Comparison of ENCODE assay signal across 8 cellular contexts in the genomic region with DNA sequence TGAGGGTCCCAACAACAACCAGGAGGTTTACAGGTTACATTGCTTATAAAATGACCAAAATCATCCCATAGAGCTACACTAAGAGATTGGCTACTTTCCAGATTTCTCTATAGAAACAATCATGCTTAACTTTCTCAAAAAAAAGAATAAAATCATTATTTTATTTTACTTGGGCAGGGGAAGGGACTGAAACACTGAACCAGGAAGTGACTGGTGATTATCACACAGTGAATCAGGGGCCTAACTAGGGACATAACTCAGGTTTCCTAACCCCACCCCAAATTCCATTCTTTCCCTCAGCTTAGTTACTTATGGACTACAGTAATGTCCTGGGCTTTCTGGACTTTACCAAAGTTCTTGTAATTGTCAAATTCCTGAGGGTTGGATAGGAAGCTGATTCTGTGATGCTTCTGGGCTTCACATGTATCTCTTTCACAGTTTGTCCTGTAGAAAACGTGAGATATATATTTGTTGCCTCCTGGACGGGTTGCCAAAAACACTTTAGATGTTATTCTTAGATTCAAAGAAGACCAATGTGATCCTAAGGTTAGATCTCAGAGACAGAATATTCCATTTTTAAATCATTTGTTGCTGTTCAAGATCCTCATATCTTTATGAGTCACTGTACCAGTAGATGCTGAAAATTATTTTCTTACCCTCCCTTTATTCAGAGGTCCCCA. TPM values are rescaled to one million over a fixed set of nuclear protein-coding genes. Genes with fewer than 3 reads are reported as not detected.
DNase-seq lines count a peak whose midpoint lies in the region; ATAC-seq, FAIRE-seq and TF ChIP-seq lines count a peak whose summit lies in the region.
"Not testable (repeated sequence)": the region's sequence is repeated elsewhere in the genome, so short reads cannot be mapped to it uniquely, and the experiment has no call there.

No MANE protein-coding gene starts in this region.

- not testable (repeated sequence) for H3K56ac ChIP-seq in mesendoderm (ENCODE audit: low read length)

- CTCF ChIA-PET in activated B cell treated with CpG ODN at 0.5 μM for 24 hours (lab: Charles Lee); K562 (lab: Yijun Ruan, JAX; ENCODE audit: low intra/inter-chr PET ratio): not testable (repeated sequence)

- H3K4me3 ChIP-seq in ACC112 (ENCODE audit: low read depth, low read length) = 0 out of 2 replicates have a peak overlapping the region, but pooled peaks have one; percentile 21
- H3K4me3 ChIP-seq in NB4 (ENCODE audit: low read depth, low read length); K562; fibroblast of the aortic adventitia (ENCODE audit: low read depth, low read length); mesendoderm (ENCODE audit: low read length); skeletal muscle tissue (ENCODE audit: low read length in 3 of 3): not testable (repeated sequence)

- not testable (repeated sequence) for TF ChIP-seq RAD21 in K562 (CRISPR knock-in tag; conservative IDR thresholded peaks at IDR 0.05 in 1 of 2, IDR thresholded peaks at IDR 0.05 in 1 of 2)

- H3K36me3 ChIP-seq in ACC112 (ENCODE audit: insufficient read depth, low read length); K562 (ENCODE audit: control insufficient read depth, insufficient read depth, low read length); mesendoderm (ENCODE audit: control insufficient read depth, insufficient read depth, low read length); skeletal muscle tissue (ENCODE audit: control insufficient read depth in 3 of 3, insufficient read depth in 3 of 3, low read length in 3 of 3): not testable (repeated sequence)

- H3K4ac ChIP-seq in mesendoderm (ENCODE audit: low read depth, low read length) = not testable (repeated sequence)

- not testable (repeated sequence) for BruUV-seq in K562 (replicated peaks; lab: Mats Ljungman, UMichigan)

- peaks cover 15% of the 10 kb centered on the region for H3K4me1 ChIP-seq in ACC112 (ENCODE audit: control insufficient read depth, insufficient read depth, low read length, unreplicated experiment)
- not testable (repeated sequence) for H3K4me1 ChIP-seq in K562 (replicated peaks in 1 of 2; ENCODE audit: control insufficient read depth in 2 of 2, insufficient read depth in 2 of 2, low read length in 2 of 2); mesendoderm (ENCODE audit: control insufficient read depth, low read depth, low read length); skeletal muscle tissue (ENCODE audit: control insufficient read depth in 3 of 3, insufficient read depth in 3 of 3, low read length in 3 of 3)

- in situ Hi-C loops in K562 (cut with MboI) = not testable (repeated sequence)

- TF ChIP-seq EP300 in K562 (IDR thresholded peaks at IDR 0.05; ENCODE audit: low read length) = not testable (repeated sequence)

- DNase-seq in NB4 (ENCODE audit: low read depth) (peak; percentile 14), fibroblast of the aortic adventitia (ENCODE audit: low read depth) (peak; percentile 66), mesendoderm (peak; percentile 25)
- not testable (repeated sequence) for DNase-seq in activated B cell treated with CpG ODN at 0.5 μM for 24 hours; K562 (ENCODE audit: extremely low read depth in 1 of 4, low spot score in 3 of 4)

- not testable (repeated sequence) for H3K79me1 ChIP-seq in mesendoderm (ENCODE audit: low read length)

- H2BK5ac ChIP-seq in mesendoderm (ENCODE audit: low read length) = not testable (repeated sequence)

- not testable (repeated sequence) for H3K9me3 Mint-ChIP-seq in activated B cell treated with CpG ODN at 0.5 μM for 24 hours

- H2AK5ac ChIP-seq in mesendoderm (ENCODE audit: low read length) = not testable (repeated sequence)

- H3K9me1 ChIP-seq in K562 (ENCODE audit: control insufficient read depth, insufficient read depth, low read length) = not testable (repeated sequence)

- H2BK15ac ChIP-seq in mesendoderm (replicated peaks; ENCODE audit: low read depth) = not testable (repeated sequence)

- H3K4me2 ChIP-seq in K562 (ENCODE audit: insufficient read depth, low read length); mesendoderm (ENCODE audit: low read length): not testable (repeated sequence)

- FAIRE-seq in K562 (lab: Jason Lieb, UNC) = not testable (repeated sequence)

- H3K4me3 Mint-ChIP-seq in activated B cell treated with CpG ODN at 0.5 μM for 24 hours = not testable (repeated sequence)

- ATAC-seq in GM21447 (IDR thresholded peaks at IDR 0.05; ENCODE audit: unreplicated experiment) = peak; percentile 10
- peak; percentile 49 for ATAC-seq in activated B cell treated with CpG ODN at 0.5 μM for 24 hours (ENCODE audit: low read depth)
- peak; percentile 31 for ATAC-seq in K562

- not testable (repeated sequence) for TF ChIP-seq POLR2A in NB4 (IDR thresholded peaks at IDR 0.05; ENCODE audit: extremely low read depth, insufficient read length); K562 (conservative IDR thresholded peaks at IDR 0.05)

- H3K27ac ChIP-seq in ACC112 (ENCODE audit: low read depth, low read length) (peak overlapping the region; percentile 96), skeletal muscle tissue (ENCODE audit: low read depth, low read length) (peak overlapping the region; percentile 40)
- H3K27ac ChIP-seq in K562 (ENCODE audit: extremely low read depth, low read depth, low read length); mesendoderm (ENCODE audit: low read depth, low read length): not testable (repeated sequence)

- intact Hi-C loops in activated B cell treated with CpG ODN at 0.5 μM for 24 hours (cut with micrococcal nuclease); K562 (cut with micrococcal nuclease): not testable (repeated sequence)

- not testable (repeated sequence) for H3K27me3 Mint-ChIP-seq in activated B cell treated with CpG ODN at 0.5 μM for 24 hours

- H4K5ac ChIP-seq in mesendoderm (ENCODE audit: low read length) = not testable (repeated sequence)

- not testable (repeated sequence) for H3K27me3 ChIP-seq in ACC112 (ENCODE audit: insufficient read depth, low read length); K562 (ENCODE audit: control insufficient read depth in 2 of 2, insufficient read depth in 2 of 2, low read length in 2 of 2); mesendoderm (ENCODE audit: insufficient read depth, low read length, poor library complexity); skeletal muscle tissue (ENCODE audit: control insufficient read depth in 3 of 3, insufficient read depth in 3 of 3, low read length in 3 of 3)

- H2BK120ac ChIP-seq in mesendoderm (ENCODE audit: low read depth, low read length) = not testable (repeated sequence)

- not testable (repeated sequence) for H2AFZ ChIP-seq in ACC112 (ENCODE audit: low read length, unreplicated experiment); K562 (ENCODE audit: low read depth, low read length)

- not testable (repeated sequence) for H3K18ac ChIP-seq in mesendoderm (ENCODE audit: low read length)

- not testable (repeated sequence) for TF ChIP-seq CTCF in NB4 (IDR thresholded peaks at IDR 0.05; ENCODE audit: low read depth, low read length); activated B cell treated with CpG ODN at 0.5 μM for 24 hours (IDR thresholded peaks at IDR 0.05); K562 (IDR thresholded peaks at IDR 0.05 in 2 of 3, conservative IDR thresholded peaks at IDR 0.05 in 1 of 3; ENCODE audit: insufficient read depth in 2 of 3, low read depth in 1 of 3, low read length in 3 of 3); fibroblast of the aortic adventitia (IDR thresholded peaks at IDR 0.05; ENCODE audit: insufficient read depth, low read length)

- H3K79me2 ChIP-seq in ACC112 (ENCODE audit: control insufficient read depth, insufficient read depth, low read length, unreplicated experiment); K562 (ENCODE audit: control insufficient read depth, insufficient read depth, low read length); mesendoderm (ENCODE audit: control insufficient read depth, insufficient read depth, low read length): not testable (repeated sequence)

- not testable (repeated sequence) for H4K8ac ChIP-seq in mesendoderm (ENCODE audit: low read depth, low read length)

- H3K9ac ChIP-seq in K562 (ENCODE audit: insufficient read depth in 1 of 2, low read depth in 2 of 2, low read length in 2 of 2); mesendoderm (ENCODE audit: low read length); skeletal muscle tissue (ENCODE audit: low read depth in 1 of 3, low read length in 3 of 3): not testable (repeated sequence)

- POLR2A ChIA-PET in activated B cell treated with CpG ODN at 0.5 μM for 24 hours (lab: Charles Lee); K562 (lab: Yijun Ruan, JAX): not testable (repeated sequence)

- not testable (repeated sequence) for H3K9me3 ChIP-seq in K562 (replicated peaks; ENCODE audit: control insufficient read depth, insufficient read depth, low read depth, low read length); skeletal muscle tissue (ENCODE audit: control insufficient read depth in 3 of 3, low read length in 3 of 3)

- 41% methylated on average over 2 of the region's 2 CpGs for WGBS in K562 (ENCODE audit: insufficient coverage, low coverage, missing lambda C conversion rate)
- WGBS in mesendoderm (ENCODE audit: extremely low coverage, insufficient coverage, low lambda C conversion rate) = no CpG with 5 or more reads among the region's 2 CpGs

- not testable (repeated sequence) for H3K4me1 Mint-ChIP-seq in activated B cell treated with CpG ODN at 0.5 μM for 24 hours

- not testable (repeated sequence) for H3K23ac ChIP-seq in mesendoderm (ENCODE audit: low read length)

- not testable (repeated sequence) for H3K36me3 Mint-ChIP-seq in activated B cell treated with CpG ODN at 0.5 μM for 24 hours (ENCODE audit: low read depth)

- H3K27ac Mint-ChIP-seq in activated B cell treated with CpG ODN at 0.5 μM for 24 hours = not testable (repeated sequence)

- not testable (repeated sequence) for H4K20me1 ChIP-seq in K562 (replicated peaks; ENCODE audit: control insufficient read depth, insufficient read depth, low read length)

RNA-seq across cellular contexts. Expression of a gene that starts 28.0 kb away (rescaled TPM):
- total RNA-seq in activated B cell treated with CpG ODN at 0.5 μM for 24 hours = 112 and 140 TPM in 2 replicates
- total RNA-seq in K562 (2011; cell fraction: chromatin; rRNA removed; ENCODE audit: low replicate concordance) = 284 and 725 TPM in 2 replicates
- 111 and 131 TPM in 2 replicates for total RNA-seq in K562 (2011; cell fraction: nucleolus; rRNA removed)
- total RNA-seq in K562 (2011; cell fraction: nucleoplasm; rRNA removed) = 296 and 390 TPM in 2 replicates
- total RNA-seq in K562 (2014; rRNA removed) = 29.1 and 33.2 TPM in 2 replicates
- total RNA-seq in K562 (2014; rRNA removed; fragmentation: Illumina TruSeq; extraction: Trizol) = 52.0 and 54.1 TPM in 2 replicates
- 42.1 and 44.8 TPM in 2 replicates for total RNA-seq in K562 (2015; rRNA removed; fragmentation: Illumina TruSeq; extraction: Trizol)
- total RNA-seq in K562 (2021) = 59.6 and 65.6 TPM in 2 replicates
- 87.6 and 108 TPM in 2 replicates for polyA plus RNA-seq in K562 (2011; rRNA removed)
- polyA plus RNA-seq in K562 (2011; cell fraction: cytosol; rRNA removed) = 26.4 and 54.8 TPM in 2 replicates
- polyA plus RNA-seq in K562 (2011; cell fraction: nucleus; rRNA removed) = 188 and 258 TPM in 2 replicates
- polyA plus RNA-seq in K562 (2012) = 57.6 and 68.8 TPM in 2 replicates
- 57.3 and 73.3 TPM in 2 replicates for polyA plus RNA-seq in K562 (2014; fragmentation: Illumina TruSeq; extraction: Trizol)
- 10 to 100 TPM; 21.4 to 23.0 TPM for polyA plus RNA-seq in K562 (2014; fragmentation: Nextera tagmentation; extraction: Ambion mirVana)
- polyA plus RNA-seq in K562 (2014; rRNA removed) = 44.2 and 46.0 TPM in 2 replicates
- polyA minus RNA-seq in K562 (2011; rRNA and poly(A)+ RNA removed) = 191 and 225 TPM in 2 replicates
- 63.3 and 67.5 TPM in 2 replicates for polyA minus RNA-seq in K562 (2011; cell fraction: cytosol; rRNA and poly(A)+ RNA removed)
- polyA minus RNA-seq in K562 (2011; cell fraction: nucleus; rRNA and poly(A)+ RNA removed) = 75.8 and 106 TPM in 2 replicates
- total RNA-seq in fibroblast of the aortic adventitia (ENCODE audit: low replicate concordance) = 106 and 299 TPM in 2 replicates
- polyA plus RNA-seq in mesendoderm (2013, experiment 1 of 2) = 45.5 TPM
- 44.9 TPM for polyA plus RNA-seq in mesendoderm (2013, experiment 2 of 2)
- total RNA-seq in skeletal muscle tissue = 169 TPM
